In the genomic region with DNA sequence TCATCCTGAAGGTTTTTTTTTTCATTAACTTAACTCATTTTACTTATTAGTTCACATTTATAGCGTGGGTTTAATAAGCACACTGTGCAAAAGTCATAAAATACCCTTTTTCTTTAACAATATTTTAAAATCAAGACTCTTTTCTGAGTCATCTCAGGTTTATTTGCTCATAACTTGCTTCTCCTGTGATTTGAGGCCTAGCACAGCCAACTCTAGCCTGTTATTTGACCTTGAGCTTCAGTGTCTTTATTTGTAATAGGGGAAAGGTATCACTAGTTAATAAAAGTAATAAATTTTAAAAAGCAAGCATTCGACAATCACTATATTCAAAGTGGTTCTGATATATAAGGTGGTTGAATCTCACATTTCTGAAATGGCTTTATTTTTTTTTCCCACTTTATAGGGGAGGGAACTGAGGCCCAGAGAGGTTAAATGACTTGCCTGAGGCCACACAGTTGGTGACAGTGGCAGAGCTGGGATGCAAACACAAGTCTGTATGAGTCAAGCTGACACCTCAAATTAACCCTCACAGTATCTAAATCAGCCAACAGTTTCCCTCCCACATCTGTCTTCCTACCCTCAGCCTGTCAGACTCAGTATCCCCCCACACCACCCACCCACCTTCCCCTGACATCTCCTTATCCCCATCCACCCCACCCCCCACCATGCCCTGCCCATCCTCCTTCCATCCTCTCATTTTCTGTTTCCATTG, we compare ENCODE assay signal across 18 cellular contexts.
DNase-seq lines count a peak whose midpoint lies in the region; ATAC-seq, FAIRE-seq and TF ChIP-seq lines count a peak whose summit lies in the region.
"Had no signal": no experiment of that assay in that cellular context is flagged by ENCODE, and none has a peak within 500 bp of the region (broad histone marks: within the 10 kb centered on the region; RNA-seq: fewer than 3 reads in every experiment).

No MANE protein-coding gene starts in this region.

- H3K9me3 Mint-ChIP-seq in activated naive CD4-positive, alpha-beta T cell treated with anti-CD3 and anti-CD28 coated beads for 36 hours, result no peaks in the 10 kb centered on the region
- H3K9me3 Mint-ChIP-seq in astrocyte (ENCODE audit: unreplicated experiment), result peaks cover 2% of the 10 kb centered on the region
- H3K9me3 Mint-ChIP-seq in immature natural killer cell, result peaks cover 0 to 1% (median 0%) of the 10 kb centered on the region in 6 donors

- H3K4me3 Mint-ChIP-seq in activated naive CD4-positive, alpha-beta T cell treated with anti-CD3 and anti-CD28 coated beads for 36 hours, result no peak overlapping the region
- no peak overlapping the region for H3K4me3 Mint-ChIP-seq in astrocyte (ENCODE audit: unreplicated experiment)
- no peak overlapping the region for H3K4me3 Mint-ChIP-seq in immature natural killer cell

- no peaks in the 10 kb centered on the region for H3K36me3 Mint-ChIP-seq in activated naive CD4-positive, alpha-beta T cell treated with anti-CD3 and anti-CD28 coated beads for 36 hours (ENCODE audit: low read depth)
- H3K36me3 Mint-ChIP-seq in astrocyte (ENCODE audit: low read depth, unreplicated experiment) (peaks cover 4% of the 10 kb centered on the region), immature natural killer cell (no peaks in the 10 kb centered on the region)

- H3K27me3 ChIP-seq in astrocyte (ENCODE audit: insufficient read depth, low read length), result peaks cover 43% of the 10 kb centered on the region
- H3K27me3 ChIP-seq in left lung, result peaks cover 0 to 4% of the 10 kb centered on the region in 2 donors

- H3K9ac ChIP-seq in astrocyte (ENCODE audit: low read length), result no peak overlapping the region

- H3K36me3 ChIP-seq in astrocyte (ENCODE audit: insufficient read depth, low read length) (no peaks in the 10 kb centered on the region), left lung (no peaks in the 10 kb centered on the region)
- H3K36me3 ChIP-seq: neutrophil, thoracic aorta had no signal

- no peaks in the 10 kb centered on the region for H3K27me3 Mint-ChIP-seq in activated naive CD4-positive, alpha-beta T cell treated with anti-CD3 and anti-CD28 coated beads for 36 hours (ENCODE audit: low read depth)
- peaks cover 26% of the 10 kb centered on the region for H3K27me3 Mint-ChIP-seq in astrocyte (ENCODE audit: low read depth, unreplicated experiment)
- H3K27me3 Mint-ChIP-seq in immature natural killer cell (ENCODE audit: low read depth in 3 of 3), result peaks cover 6 to 24% (median 7%) of the 10 kb centered on the region in 3 donors

- H3K27ac ChIP-seq in astrocyte (ENCODE audit: low read depth, low read length) (no peak overlapping the region), left lung (no peak overlapping the region)
- H3K27ac ChIP-seq: neutrophil, thoracic aorta had no signal

- H3K4me1 ChIP-seq in astrocyte (ENCODE audit: insufficient read depth, low read length) (peaks cover 3% of the 10 kb centered on the region), left lung (no peaks in the 10 kb centered on the region)

- H3K4me3 ChIP-seq in astrocyte (ENCODE audit: insufficient read depth, low read depth, low read length) (no peak overlapping the region), left lung (no peak overlapping the region)
- H3K4me3 ChIP-seq: thoracic aorta had no signal

- H2AFZ ChIP-seq in astrocyte (ENCODE audit: low read depth, low read length), result no peak overlapping the region

- CTCF ChIA-PET in activated naive CD4-positive, alpha-beta T cell treated with anti-CD3 and anti-CD28 coated beads for 36 hours (lab: Charles Lee), result interaction anchor here (0.6 to 1.0 kb wide), 3 partner anchors 15 to 238 kb away, joined by 3 read pairs; no protein-coding TSS in a partner anchor

- ATAC-seq in HG02884 (IDR thresholded peaks at IDR 0.05; ENCODE audit: unreplicated experiment) (peak; percentile 58), HG03280 (IDR thresholded peaks at IDR 0.05; ENCODE audit: unreplicated experiment) (no peak), left lung (no peak)

- no peak overlapping the region for H3K4me2 ChIP-seq in astrocyte (ENCODE audit: low read length)

- no peak for FAIRE-seq in astrocyte (lab: Jason Lieb, UNC)
- FAIRE-seq: RCC 7860 had no signal

- no peak overlapping the region for H3K27ac Mint-ChIP-seq in activated naive CD4-positive, alpha-beta T cell treated with anti-CD3 and anti-CD28 coated beads for 36 hours
- peak overlapping the region; percentile 20 for H3K27ac Mint-ChIP-seq in astrocyte (ENCODE audit: unreplicated experiment)
- H3K27ac Mint-ChIP-seq in immature natural killer cell, result no peak overlapping the region

- H3K9me3 ChIP-seq in astrocyte (ENCODE audit: insufficient read depth, low read depth, low read length) (no peaks in the 10 kb centered on the region), left lung (no peaks in the 10 kb centered on the region)
- H3K9me3 ChIP-seq: neutrophil, thoracic aorta had no signal

- intact Hi-C loops in activated naive CD4-positive, alpha-beta T cell treated with anti-CD3 and anti-CD28 coated beads for 36 hours (cut with micrococcal nuclease), result loop anchor here (2.0 to 5.0 kb wide), 2 partner anchors 68 to 126 kb away; no protein-coding TSS in a partner anchor
- intact Hi-C loops in left lung (cut with DNase I), result no loop called here

- TF ChIP-seq CTCF in astrocyte (IDR thresholded peaks at IDR 0.05; ENCODE audit: insufficient read depth, low read depth, low read length) (no peak), left lung (IDR thresholded peaks at IDR 0.05) (no peak)

- no peaks in the 10 kb centered on the region for H4K20me1 ChIP-seq in astrocyte (ENCODE audit: insufficient read depth, low read length)

- H3K4me1 Mint-ChIP-seq in activated naive CD4-positive, alpha-beta T cell treated with anti-CD3 and anti-CD28 coated beads for 36 hours (ENCODE audit: low read depth), result peaks cover 22% of the 10 kb centered on the region
- H3K4me1 Mint-ChIP-seq in astrocyte (ENCODE audit: low read depth, unreplicated experiment) (peaks cover 38% of the 10 kb centered on the region), immature natural killer cell (peaks cover 0 to 5% of the 10 kb centered on the region in 2 donors)

- peak; percentile 50 for DNase-seq in activated naive CD4-positive, alpha-beta T cell treated with anti-CD3 and anti-CD28 coated beads for 36 hours
- DNase-seq in activated naive CD4-positive, alpha-beta T cell treated with anti-CD3 and anti-CD28 coated beads, Interleukin-2, amount 50 U/mL, for 16 hours, result no peak
- DNase-seq in astrocyte (ENCODE audit: low read depth), result no peak
- DNase-seq in stimulated activated CD4-positive, alpha-beta T cell treated with anti-CD3 and anti-CD28 coated beads, TNF-alpha, amount 100 ng/mL, for 48 hours (ENCODE audit: low read depth in 3 of 3), result peak in 2 of 3 donors; percentile 8 to 13
- DNase-seq in left lung, result no peak
- no peak for DNase-seq in immature natural killer cell
- DNase-seq: EL, hippocampal formation, kidney glomerular epithelial cell, midbrain, NCI-H146, NCI-H82, retina had no signal

- H3K79me2 ChIP-seq in astrocyte (ENCODE audit: insufficient read depth, low read length), result no peaks in the 10 kb centered on the region

Comparison
In these comparisons a context has a peak if more than half of its experiments do, and no peak if none do; other contexts are left out.
1. DNase-seq: peak in activated naive CD4-positive, alpha-beta T cell treated with anti-CD3 and anti-CD28 coated beads for 36 hours (single experiment) and stimulated activated CD4-positive, alpha-beta T cell treated with anti-CD3 and anti-CD28 coated beads, TNF-alpha, amount 100 ng/mL, for 48 hours (2 of 3); none in activated naive CD4-positive, alpha-beta T cell treated with anti-CD3 and anti-CD28 coated beads, Interleukin-2, amount 50 U/mL, for 16 hours (single experiment), astrocyte (single experiment), left lung (0 of 2) and immature natural killer cell (0 of 3).